In the genomic region with DNA sequence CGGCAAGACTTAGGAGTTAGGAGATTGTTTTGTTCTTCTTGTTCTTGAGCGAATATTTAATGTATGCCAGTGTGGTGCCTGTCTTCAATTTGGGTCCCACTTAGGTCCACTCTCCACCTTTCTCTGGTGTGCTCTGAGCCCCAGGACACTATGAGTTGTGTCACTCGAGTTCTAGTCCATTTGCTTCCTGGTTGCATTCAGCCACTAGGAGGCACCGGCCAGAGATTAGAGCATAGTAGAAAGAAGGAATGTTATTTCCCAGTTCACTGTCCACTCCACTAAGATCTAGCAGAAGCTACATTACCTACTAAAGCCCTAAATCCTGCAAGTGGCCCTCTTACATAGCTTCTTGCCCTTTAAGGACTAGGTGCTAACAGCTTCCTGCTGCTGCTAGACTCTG, we compare ENCODE assay signal across 21 cellular contexts.
DNase-seq lines count a peak whose midpoint lies in the region; ATAC-seq and TF ChIP-seq lines count a peak whose summit lies in the region.
"Had no signal": no experiment of that assay in that cellular context is flagged by ENCODE, and none has a peak within 500 bp of the region (broad histone marks: within the 10 kb centered on the region; RNA-seq: fewer than 3 reads in every experiment).

No MANE protein-coding gene starts in this region.

- CTCF ChIA-PET in HCT116 (lab: Charles Lee), result interaction anchor here (1.5 kb wide), 1 partner anchor 9 kb away, joined by 5 read pairs; no protein-coding TSS in a partner anchor

- H3K36me3 ChIP-seq in GM06990 (ENCODE audit: control insufficient read depth, insufficient read depth, low read length) (no peaks in the 10 kb centered on the region), HCT116 (ENCODE audit: control insufficient read depth in 1 of 2, insufficient read depth in 2 of 2, low read length in 2 of 2) (no peaks in the 10 kb centered on the region), kidney epithelial cell (ENCODE audit: control insufficient read depth, insufficient read depth, low read length) (no peaks in the 10 kb centered on the region)
- H3K36me3 ChIP-seq: left ventricle myocardium inferior had no signal

- in situ Hi-C loops in SK-MEL-5 (cut with HindIII; ENCODE audit: low pct_unique_long_range_greater_than_20kb, low sequenced_read_pairs), result no loop called here

- no peak overlapping the region for H3K27ac ChIP-seq in HCT116 (ENCODE audit: low read depth, low read length)
- H3K27ac ChIP-seq in dorsolateral prefrontal cortex, result no peak overlapping the region
- H3K27ac ChIP-seq: body of pancreas, coronary artery, left ventricle myocardium inferior had no signal

- no peak for TF ChIP-seq RAD21 in HCT116 (IDR thresholded peaks at IDR 0.05; ENCODE audit: low read depth)

- H3K9me2 ChIP-seq in HCT116 (ENCODE audit: insufficient read depth), result no peaks in the 10 kb centered on the region

- RAD21 ChIA-PET in HCT116 (lab: Charles Lee; ENCODE audit: low non-redundant PET in 1 of 2, low total read pairs in 2 of 2, uncharacterized antibody in 2 of 2, unreplicated experiment in 2 of 2), result no interaction called here

- H4K20me1 ChIP-seq in HCT116 (ENCODE audit: insufficient read depth), result no peaks in the 10 kb centered on the region

- no peak for TF ChIP-seq POLR2A in HCT116 (IDR thresholded peaks at IDR 0.05; ENCODE audit: borderline replicate concordance, extremely low read depth, insufficient read depth, insufficient read length)

- no peaks in the 10 kb centered on the region for H3K36me3 Mint-ChIP-seq in activated CD4-positive, alpha-beta T cell treated with anti-CD3 and anti-CD28 coated beads, Interleukin-2, amount 10 ng/mL, durations not matched to agents 24 days and 14 days (ENCODE audit: low read depth)
- H3K36me3 Mint-ChIP-seq: activated naive CD4-positive, alpha-beta T cell treated with anti-CD3 and anti-CD28 coated beads, Interleukin-2, amount 50 U/mL, for 72 hours had no signal

- H3K4me3 ChIP-seq in GM06990 (replicated peaks; ENCODE audit: low read depth, low read length), result no peak overlapping the region
- H3K4me3 ChIP-seq in HCT116 (replicated peaks in 1 of 2; ENCODE audit: low read depth in 1 of 2, low read length in 2 of 2), result no peak overlapping the region
- H3K4me3 ChIP-seq in kidney epithelial cell (ENCODE audit: low read depth, low read length), result no peak overlapping the region
- H3K4me3 ChIP-seq in dorsolateral prefrontal cortex, result no peak overlapping the region
- H3K4me3 ChIP-seq: body of pancreas, coronary artery, left ventricle myocardium inferior had no signal

- no peaks in the 10 kb centered on the region for H3K4me1 ChIP-seq in HCT116 (ENCODE audit: control insufficient read depth in 1 of 2, insufficient read depth in 2 of 2, low read length in 2 of 2)
- H3K4me1 ChIP-seq: body of pancreas, left ventricle myocardium inferior had no signal

- H3K4me3 Mint-ChIP-seq in activated CD4-positive, alpha-beta T cell treated with anti-CD3 and anti-CD28 coated beads, Interleukin-2, amount 10 ng/mL, durations not matched to agents 24 days and 14 days, result no peak overlapping the region
- H3K4me3 Mint-ChIP-seq: activated CD8-positive, alpha-beta T cell treated with anti-CD3 and anti-CD28 coated beads for 36 hours; activated T-cell treated with anti-CD3 and anti-CD28 coated beads, Interleukin-2, amount 50 U/mL, for 4 hours; IgD-negative memory B cell had no signal

- no peak overlapping the region for H3K4me2 ChIP-seq in HCT116 (ENCODE audit: low read length)

- peak; percentile 70 for ATAC-seq in HCT116
- ATAC-seq: activated CD8-positive, alpha-beta T cell treated with anti-CD3 and anti-CD28 coated beads for 36 hours; activated naive CD4-positive, alpha-beta T cell treated with anti-CD3 and anti-CD28 coated beads, Interleukin-2, amount 50 U/mL, for 72 hours; activated T-cell treated with anti-CD3 and anti-CD28 coated beads, Interleukin-2, amount 50 U/mL, for 4 hours; body of pancreas had no signal

- H3K4me1 Mint-ChIP-seq in activated CD4-positive, alpha-beta T cell treated with anti-CD3 and anti-CD28 coated beads, Interleukin-2, amount 10 ng/mL, durations not matched to agents 24 days and 14 days, result no peaks in the 10 kb centered on the region
- H3K4me1 Mint-ChIP-seq: IgD-negative memory B cell had no signal

- H3K27me3 ChIP-seq in GM06990 (replicated peaks; ENCODE audit: control insufficient read depth, insufficient read depth, low read length), result no peaks in the 10 kb centered on the region
- H3K27me3 ChIP-seq in HCT116 (ENCODE audit: insufficient read depth, low read length), result no peaks in the 10 kb centered on the region
- H3K27me3 ChIP-seq in kidney epithelial cell (ENCODE audit: control insufficient read depth, insufficient read depth, low read length), result no peaks in the 10 kb centered on the region
- H3K27me3 ChIP-seq in dorsolateral prefrontal cortex, result no peaks in the 10 kb centered on the region
- H3K27me3 ChIP-seq: body of pancreas had no signal

- H3K27ac Mint-ChIP-seq in activated CD4-positive, alpha-beta T cell treated with anti-CD3 and anti-CD28 coated beads, Interleukin-2, amount 10 ng/mL, durations not matched to agents 24 days and 14 days, result no peak overlapping the region
- H3K27ac Mint-ChIP-seq: activated CD8-positive, alpha-beta T cell treated with anti-CD3 and anti-CD28 coated beads for 36 hours; activated naive CD4-positive, alpha-beta T cell treated with anti-CD3 and anti-CD28 coated beads, Interleukin-2, amount 50 U/mL, for 72 hours; IgD-negative memory B cell had no signal

- POLR2A ChIA-PET in HCT116 (lab: Charles Lee), result no interaction called here

- H3K9me3 Mint-ChIP-seq in activated CD4-positive, alpha-beta T cell treated with anti-CD3 and anti-CD28 coated beads, Interleukin-2, amount 10 ng/mL, durations not matched to agents 24 days and 14 days, result no peaks in the 10 kb centered on the region

- BruUV-seq in HCT116 (replicated peaks; lab: Mats Ljungman, UMichigan), result no TSS peak

- no peak overlapping the region for H3K9ac ChIP-seq in HCT116 (ENCODE audit: low read length)

- H3K27me3 Mint-ChIP-seq in activated CD4-positive, alpha-beta T cell treated with anti-CD3 and anti-CD28 coated beads, Interleukin-2, amount 10 ng/mL, durations not matched to agents 24 days and 14 days, result no peaks in the 10 kb centered on the region
- H3K27me3 Mint-ChIP-seq: activated CD8-positive, alpha-beta T cell treated with anti-CD3 and anti-CD28 coated beads for 36 hours; IgD-negative memory B cell had no signal

- TF ChIP-seq CTCF in GM06990 (IDR thresholded peaks at IDR 0.05; ENCODE audit: insufficient read depth, low read length, poor library complexity, severe bottlenecking), result peak; percentile 48
- peak in 2 of 3 experiments; percentile 44 to 52; a peak in 4 of 6 replicates for TF ChIP-seq CTCF in HCT116 (IDR thresholded peaks at IDR 0.05 in 2 of 3, conservative IDR thresholded peaks at IDR 0.05 in 1 of 3; ENCODE audit: borderline replicate concordance in 1 of 3, insufficient read depth in 1 of 3, low read depth in 2 of 3, low read length in 2 of 3)
- peak; percentile 21 for TF ChIP-seq CTCF in kidney epithelial cell (IDR thresholded peaks at IDR 0.05; ENCODE audit: insufficient read depth, low read length, poor library complexity, severe bottlenecking)
- TF ChIP-seq CTCF in dorsolateral prefrontal cortex (IDR thresholded peaks at IDR 0.05 in 54 of 56, conservative IDR thresholded peaks at IDR 0.05 in 2 of 56; ENCODE audit: low read depth in 1 of 56, partially characterized antibody in 56 of 56), result no peak

- no peaks in the 10 kb centered on the region for H3K9me3 ChIP-seq in HCT116 (ENCODE audit: control insufficient read depth in 1 of 2, insufficient read depth in 1 of 2, low read depth in 1 of 2, low read length in 2 of 2)
- H3K9me3 ChIP-seq: body of pancreas had no signal

- intact Hi-C loops in HCT116 (cut with micrococcal nuclease), result no loop called here
- intact Hi-C loops in activated CD4-positive, alpha-beta T cell treated with anti-CD3 and anti-CD28 coated beads, Interleukin-2, amount 10 ng/mL, durations not matched to agents 24 days and 14 days (cut with micrococcal nuclease), result no loop called here
- intact Hi-C loops in dorsolateral prefrontal cortex (cut with DNase I), result no loop called here

- H2AFZ ChIP-seq in HCT116 (ENCODE audit: low read depth, low read length, poor library complexity, severe bottlenecking), result no peak overlapping the region

- no peaks in the 10 kb centered on the region for H3K79me2 ChIP-seq in HCT116 (ENCODE audit: insufficient read depth, low read length)

- DNase-seq in GM06990 (ENCODE audit: extremely low read depth, insufficient read length) (no peak), HCT116 (ENCODE audit: low read depth, low spot score) (no peak), SK-MEL-5 (ENCODE audit: low read depth, low spot score) (peak; percentile 35), kidney epithelial cell (ENCODE audit: low read depth) (no peak), dorsolateral prefrontal cortex (no peak)
- DNase-seq in activated CD4-positive, alpha-beta T cell treated with anti-CD3 and anti-CD28 coated beads, Interleukin-2, amount 10 ng/mL, durations not matched to agents 24 days and 14 days, result no peak
- DNase-seq in activated CD4-positive, alpha-beta T cell treated with anti-CD3 and anti-CD28 coated beads for 1 hour, result no peak
- DNase-seq: activated CD8-positive, alpha-beta T cell treated with anti-CD3 and anti-CD28 coated beads for 36 hours; activated T-cell treated with anti-CD3 and anti-CD28 coated beads, Interleukin-2, amount 50 U/mL, for 4 hours; body of pancreas; foreskin melanocyte; left ventricle myocardium inferior; NCI-H1417; NCI-H2171; NCI-H774; occipital lobe; stimulated activated CD4-positive, alpha-beta T cell treated with anti-CD3 and anti-CD28 coated beads, Interleukin-4, amount 100 ng/mL, for 1 hour; substantia nigra had no signal

TF ChIP-seq in HCT116, 20 proteins besides CTCF, POLR2A, EP300 and RAD21 (continues in another document):
- no peak for TF ChIP-seq FOSL1 (IDR thresholded peaks at IDR 0.05; ENCODE audit: low read depth)
- TF ChIP-seq EZH2phosphoT487 (IDR thresholded peaks at IDR 0.05; ENCODE audit: borderline replicate concordance), result no peak
- TF ChIP-seq MAX (IDR thresholded peaks at IDR 0.05), result no peak

Comparison
In these comparisons a context has a peak if more than half of its experiments do, and no peak if none do; other contexts are left out.
1. CTCF ChIP-seq: peak in GM06990 (single experiment), HCT116 (2 of 3) and kidney epithelial cell (single experiment); none in dorsolateral prefrontal cortex (0 of 56).